Comparison of ENCODE assay signal across 22 cellular contexts in genomic region chr1:6827081-6827480, GRCh38.
"Had no signal": no experiment of that assay in that cellular context is flagged by ENCODE, and none has a peak within 500 bp of the region (broad histone marks: within the 10 kb centered on the region; RNA-seq: fewer than 3 reads in every experiment).

No MANE protein-coding gene starts in this region.

- H3K9me3 ChIP-seq: ovary, transverse colon had no signal

- DNase-seq: activated B cell treated with CpG ODN at 0.5 μM for 24 hours; activated CD4-positive, alpha-beta T cell treated with anti-CD3 and anti-CD28 coated beads for 36 hours; activated CD4-positive, alpha-beta T cell treated with anti-CD3 and anti-CD28 coated beads, Interleukin-2, amount 50 U/mL, for 48 hours; activated effector memory CD4-positive, alpha-beta T cell treated with anti-CD3 and anti-CD28 coated beads, Interleukin-2, amount 50 U/mL, for 16 hours; activated naive CD4-positive, alpha-beta T cell treated with anti-CD3 and anti-CD28 coated beads, Interleukin-2, amount 10 ng/mL, durations not matched to agents 7 days and 5 days; activated naive CD8-positive, alpha-beta T cell treated with anti-CD3 and anti-CD28 coated beads, Interleukin-2, amount 50 U/mL, for 24 hours; activated T-cell treated with anti-CD3 and anti-CD28 coated beads, Interleukin-2, amount 50 U/mL, for 48 hours; dorsolateral prefrontal cortex; effector memory CD8-positive, alpha-beta T cell; foreskin melanocyte; kidney; natural killer cell; ovary; small intestine; stimulated activated CD4-positive, alpha-beta T cell treated with anti-CD3 and anti-CD28 coated beads, Interleukin-2, amount 100 ng/mL, for 24 hours; stimulated activated naive CD8-positive, alpha-beta T cell treated with anti-CD3 and anti-CD28 coated beads, Interleukin-15, amount 100 ng/mL, for 72 hours; T1000; transverse colon had no signal

- H3K27me3 ChIP-seq: dorsolateral prefrontal cortex, ovary, transverse colon had no signal

- ATAC-seq: activated CD4-positive, alpha-beta T cell treated with anti-CD3 and anti-CD28 coated beads for 36 hours; activated naive CD8-positive, alpha-beta T cell treated with anti-CD3 and anti-CD28 coated beads, Interleukin-2, amount 50 U/mL, for 24 hours; effector memory CD8-positive, alpha-beta T cell; esophagus mucosa; natural killer cell; sciatic nerve; stimulated activated effector memory CD8-positive, alpha-beta T cell treated with anti-CD3 and anti-CD28 coated beads, Interleukin-12 subunit alpha, Interleukin-12 subunit beta, amount 100 ng/mL, for 72 hours; stimulated activated naive CD8-positive, alpha-beta T cell treated with anti-CD3 and anti-CD28 coated beads, Interleukin-15, amount 100 ng/mL, for 72 hours had no signal

- H3K27ac ChIP-seq: ovary had no signal

- H3K4me3 ChIP-seq: dorsolateral prefrontal cortex, lung, ovary, transverse colon had no signal

- H3K36me3 ChIP-seq: ovary, transverse colon had no signal
